1 cellular context compared by ENCODE assay signal in the genomic region with DNA sequence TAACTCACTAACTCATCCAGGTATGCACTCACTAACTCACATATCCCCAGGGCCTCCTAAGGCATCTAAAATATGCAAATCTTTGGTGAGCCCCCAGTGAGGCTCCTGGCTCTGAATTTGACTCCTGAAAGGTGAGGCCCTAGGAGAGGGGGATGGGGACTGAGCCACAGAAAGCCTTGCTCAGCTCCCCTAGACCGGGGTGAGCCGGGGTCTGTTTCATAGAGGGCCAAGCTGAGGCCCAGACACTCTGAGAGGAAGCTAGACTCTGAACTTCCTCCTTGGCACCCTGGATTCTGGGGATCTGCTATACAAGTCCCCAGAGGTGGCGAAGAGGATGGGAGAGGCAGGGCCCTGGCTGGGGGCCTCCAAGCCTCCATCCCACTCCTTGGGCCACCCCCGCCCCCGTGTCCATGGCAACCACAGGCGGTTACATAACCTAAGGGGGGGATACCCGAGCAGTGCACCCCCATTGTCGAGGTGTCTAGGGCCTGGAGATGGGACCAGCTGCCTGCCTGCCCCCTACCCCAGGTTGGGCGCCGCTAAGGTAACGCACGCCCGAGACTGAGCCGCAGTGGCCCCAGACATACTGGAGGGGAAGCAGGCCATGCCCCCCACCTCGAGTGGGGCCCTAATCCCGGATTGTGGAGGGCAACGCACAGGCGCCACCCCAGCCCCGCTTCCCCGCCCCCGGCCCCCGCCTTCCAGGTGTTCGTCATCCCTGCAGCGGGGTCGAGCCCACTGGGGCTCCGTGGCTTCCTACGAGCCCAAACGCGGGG.
TF ChIP-seq lines count a peak whose summit lies in the region.

No MANE protein-coding gene starts in this region.

TF ChIP-seq in liver, 16 proteins besides CTCF, POLR2A, EP300 and RAD21 (continued from another document):
- TF ChIP-seq, protein P1, sequence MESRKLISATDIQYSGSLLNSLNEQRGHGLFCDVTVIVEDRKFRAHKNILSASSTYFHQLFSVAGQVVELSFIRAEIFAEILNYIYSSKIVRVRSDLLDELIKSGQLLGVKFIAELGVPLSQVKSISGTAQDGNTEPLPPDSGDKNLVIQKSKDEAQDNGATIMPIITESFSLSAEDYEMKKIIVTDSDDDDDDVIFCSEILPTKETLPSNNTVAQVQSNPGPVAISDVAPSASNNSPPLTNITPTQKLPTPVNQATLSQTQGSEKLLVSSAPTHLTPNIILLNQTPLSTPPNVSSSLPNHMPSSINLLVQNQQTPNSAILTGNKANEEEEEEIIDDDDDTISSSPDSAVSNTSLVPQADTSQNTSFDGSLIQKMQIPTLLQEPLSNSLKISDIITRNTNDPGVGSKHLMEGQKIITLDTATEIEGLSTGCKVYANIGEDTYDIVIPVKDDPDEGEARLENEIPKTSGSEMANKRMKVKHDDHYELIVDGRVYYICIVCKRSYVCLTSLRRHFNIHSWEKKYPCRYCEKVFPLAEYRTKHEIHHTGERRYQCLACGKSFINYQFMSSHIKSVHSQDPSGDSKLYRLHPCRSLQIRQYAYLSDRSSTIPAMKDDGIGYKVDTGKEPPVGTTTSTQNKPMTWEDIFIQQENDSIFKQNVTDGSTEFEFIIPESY (IDR thresholded peaks at IDR 0.05) = no peak
- TF ChIP-seq HNF4A (conservative IDR thresholded peaks at IDR 0.05) = no peak
- no peak for TF ChIP-seq SP1 (IDR thresholded peaks at IDR 0.05)
- TF ChIP-seq YY1 (IDR thresholded peaks at IDR 0.05) = no peak
